Comparison of ENCODE assay signal across 9 cellular contexts in the genomic region with DNA sequence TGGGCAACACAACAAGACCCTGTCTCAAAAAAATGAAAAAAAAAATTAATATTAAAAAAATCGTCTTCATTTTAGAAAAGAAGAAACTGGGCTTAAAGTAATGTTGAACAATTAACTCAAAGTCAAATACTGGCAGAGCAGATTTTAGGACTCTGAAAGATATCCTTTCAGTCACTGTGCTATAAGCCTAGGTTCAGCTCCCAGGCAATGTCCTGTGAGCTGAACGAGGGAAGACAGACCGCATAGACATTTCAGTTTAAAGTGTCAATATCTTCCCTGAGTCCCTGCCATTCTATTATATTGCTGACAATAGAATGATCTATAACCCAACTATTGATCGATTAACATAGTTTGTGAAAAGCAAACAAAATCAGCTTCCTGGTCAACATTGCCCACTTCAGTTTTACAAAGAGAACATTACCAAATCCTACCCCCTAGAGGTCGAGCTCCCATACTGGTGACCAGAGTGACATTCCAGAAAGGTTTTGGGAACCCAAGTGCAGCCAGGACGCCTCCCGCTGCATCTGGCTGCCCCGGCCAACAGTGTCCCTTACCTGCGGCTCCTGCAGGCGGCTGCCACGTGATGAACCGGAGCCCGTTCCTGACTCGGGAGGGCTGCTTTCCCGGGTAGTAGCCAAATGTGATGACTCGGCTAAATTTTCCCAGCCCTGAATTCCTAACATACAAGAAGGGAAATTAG. TPM values are rescaled to one million over a fixed set of nuclear protein-coding genes. Genes with fewer than 3 reads are reported as not detected.
DNase-seq lines count a peak whose midpoint lies in the region; ATAC-seq and TF ChIP-seq lines count a peak whose summit lies in the region.
"Had no signal": no experiment of that assay in that cellular context is flagged by ENCODE, and none has a peak within 500 bp of the region (broad histone marks: within the 10 kb centered on the region; RNA-seq: fewer than 3 reads in every experiment).

No MANE protein-coding gene starts in this region.

- H4K8ac ChIP-seq in H9 (replicated peaks; ENCODE audit: insufficient read length, low read depth, low read length), result no peak overlapping the region

- intact Hi-C loops in left ventricle myocardium inferior (cut with micrococcal nuclease), result no loop called here
- intact Hi-C loops in psoas muscle (cut with DNase I), result loop anchor here in 1 of 2 donors (10.0 kb wide), 1 partner anchor 236 kb away; no protein-coding TSS in a partner anchor

- no peaks in the 10 kb centered on the region for H4K20me1 ChIP-seq in H9 (ENCODE audit: control insufficient read depth, insufficient read depth, insufficient read length)

- no peak overlapping the region for H3K23ac ChIP-seq in H9 (ENCODE audit: insufficient read length, low read depth, low read length)

- peaks cover 17 to 21% of the 10 kb centered on the region in 2 experiments for H3K4me1 Mint-ChIP-seq in H9

- no peaks in the 10 kb centered on the region for H3K9me3 Mint-ChIP-seq in H9
- H3K9me3 Mint-ChIP-seq: activated naive CD4-positive, alpha-beta T cell treated with anti-CD3 and anti-CD28 coated beads, Interleukin-2, amount 50 U/mL, for 72 hours had no signal

- no peak overlapping the region for H3K18ac ChIP-seq in H9 (ENCODE audit: insufficient read length, low read depth, low read length)

- no peaks in the 10 kb centered on the region for H3K79me1 ChIP-seq in H9 (ENCODE audit: insufficient read depth, low read depth, low read length, poor library complexity, severe bottlenecking)

- no peak overlapping the region for H3K56ac ChIP-seq in H9 (ENCODE audit: insufficient read length, low read depth, low read length)

- 0 out of 2 replicates have a peak, but pooled peaks cover 2% of the 10 kb centered on the region for H3K4me1 ChIP-seq in H9 (ENCODE audit: insufficient read depth, low read length)
- peaks cover 29% of the 10 kb centered on the region for H3K4me1 ChIP-seq in left ventricle myocardium inferior
- peaks cover 17% of the 10 kb centered on the region for H3K4me1 ChIP-seq in psoas muscle

- H3K4me3 ChIP-seq in left ventricle myocardium inferior, result peak overlapping the region; percentile 59
- peak overlapping the region; percentile 65 for H3K4me3 ChIP-seq in psoas muscle

- DNase-seq in 8988T (peak; percentile 50), H9 (peak; percentile 87), SW480 (ENCODE audit: low spot score) (peak; percentile 18), left ventricle myocardium inferior (peak; percentile 33), psoas muscle (peak in 1 of 2 donors; percentile 23), ureter (ENCODE audit: low spot score) (no peak)

- no peak overlapping the region for H3K9ac ChIP-seq in H9 (ENCODE audit: extremely low read depth, insufficient read length, low read length)

- H3K79me2 ChIP-seq in H9 (ENCODE audit: insufficient read depth, low read length), result no peaks in the 10 kb centered on the region

- H3K14ac ChIP-seq in H9 (ENCODE audit: insufficient read depth, low read length), result no peak overlapping the region

- no peak overlapping the region for H3K4ac ChIP-seq in H9 (ENCODE audit: low read depth, low read length)

- no peak overlapping the region for H2AK5ac ChIP-seq in H9 (ENCODE audit: insufficient read length, low read length)

- H3T11ph ChIP-seq in H9 (ENCODE audit: low read length), result no peak overlapping the region

- peaks cover 0 to 5% (median 0%) of the 10 kb centered on the region in 3 experiments; a peak in 1 of 7 replicates for H3K36me3 Mint-ChIP-seq in H9 (ENCODE audit: insufficient read depth in 1 of 3, low read depth in 3 of 3)
- H3K36me3 Mint-ChIP-seq: activated naive CD4-positive, alpha-beta T cell treated with anti-CD3 and anti-CD28 coated beads, Interleukin-2, amount 50 U/mL, for 72 hours had no signal

- H3K9me3 ChIP-seq in H9 (ENCODE audit: control insufficient read depth, low read depth, low read length), result no peaks in the 10 kb centered on the region
- H3K9me3 ChIP-seq in left ventricle myocardium inferior (replicated peaks), result no peaks in the 10 kb centered on the region
- H3K9me3 ChIP-seq in psoas muscle, result no peaks in the 10 kb centered on the region

- H3K4me2 ChIP-seq in H9 (ENCODE audit: insufficient read depth, insufficient read length, low read length), result peak overlapping the region; percentile 58

- no CpG with 5 or more reads among the region's 16 CpGs for WGBS in H9 (ENCODE audit: extremely low coverage, insufficient read length, low lambda C conversion rate)
- 11 to 16% (median 13%) methylated on average over 16 of the region's 16 CpGs for WGBS in psoas muscle, 3 donors

- H2BK120ac ChIP-seq in H9 (ENCODE audit: low read depth, low read length, poor library complexity, severe bottlenecking), result no peak overlapping the region

- H3K23me2 ChIP-seq in H9 (ENCODE audit: insufficient read length, low read depth, low read length, poor library complexity, severe bottlenecking), result no peaks in the 10 kb centered on the region

- no peaks in the 10 kb centered on the region for H3K36me3 ChIP-seq in left ventricle myocardium inferior
- H3K36me3 ChIP-seq in psoas muscle (ENCODE audit: insufficient read depth in 1 of 2, low read depth in 1 of 2), result no peaks in the 10 kb centered on the region

- no peak overlapping the region for H2BK5ac ChIP-seq in H9 (ENCODE audit: insufficient read length, low read length)

- H2BK15ac ChIP-seq in H9 (ENCODE audit: low read depth, low read length), result no peak overlapping the region

- peak; percentile 6; the same call in 2 of the 3 replicates for TF ChIP-seq CTCF in H9 (conservative IDR thresholded peaks at IDR 0.05)
- TF ChIP-seq CTCF in left ventricle myocardium inferior (IDR thresholded peaks at IDR 0.05; ENCODE audit: borderline replicate concordance), result no peak
- TF ChIP-seq CTCF in psoas muscle (IDR thresholded peaks at IDR 0.05), result no peak

- H2AFZ ChIP-seq in H9 (ENCODE audit: low read length), result no peak overlapping the region

- H4K91ac ChIP-seq in H9 (ENCODE audit: insufficient read length, low read depth, low read length), result no peak overlapping the region

- H3K4me3 Mint-ChIP-seq in H9, result no peak overlapping the region

- ATAC-seq in psoas muscle (peak; percentile 55 to 62 (median 60)), GM19324 (IDR thresholded peaks at IDR 0.05; ENCODE audit: low FRiP score, unreplicated experiment) (no peak), GM18502 (IDR thresholded peaks at IDR 0.05; ENCODE audit: poor library complexity, unreplicated experiment) (no peak)

- H4K5ac ChIP-seq in H9 (ENCODE audit: insufficient read length, low read depth, low read length), result no peak overlapping the region

- peaks cover 2% of the 10 kb centered on the region for H3K27me3 Mint-ChIP-seq in H9 (ENCODE audit: low read depth)

- H3K27ac Mint-ChIP-seq in H9, result no peak overlapping the region
- H3K27ac Mint-ChIP-seq: activated naive CD4-positive, alpha-beta T cell treated with anti-CD3 and anti-CD28 coated beads, Interleukin-2, amount 50 U/mL, for 72 hours had no signal

- H2BK12ac ChIP-seq in H9 (ENCODE audit: insufficient read length, low read depth, low read length), result no peak overlapping the region

- no peak overlapping the region for H3K27ac ChIP-seq in H9 (ENCODE audit: insufficient read length, low read depth, low read length)
- peak overlapping the region; percentile 72 for H3K27ac ChIP-seq in left ventricle myocardium inferior (replicated peaks)
- H3K27ac ChIP-seq in psoas muscle, result peak overlapping the region; percentile 5

- no peak overlapping the region for H2BK20ac ChIP-seq in H9 (ENCODE audit: low read depth, low read length, poor library complexity, severe bottlenecking)

- H3K27me3 ChIP-seq in H9 (ENCODE audit: insufficient read depth, low read length) (no peaks in the 10 kb centered on the region), left ventricle myocardium inferior (ENCODE audit: low read depth) (no peaks in the 10 kb centered on the region), psoas muscle (ENCODE audit: insufficient read depth in 3 of 3, low read length in 2 of 3) (no peaks in the 10 kb centered on the region)

RNA-seq across cellular contexts. Expression of a gene that starts 0.6 kb away (rescaled TPM):
- total RNA-seq in H9 (2021) (0.57 and 0.72 TPM in 2 replicates), left ventricle myocardium inferior (3.8 TPM), psoas muscle (1 to 10 TPM in 3 of 4 donors, under 1 TPM in 1; 0.11 to 1.7 (median 1.6) TPM), ureter (1.9 TPM)
- under 1 TPM; 0.35 to 0.82 (median 0.53) TPM for polyA plus RNA-seq in psoas muscle
- total RNA-seq: activated naive CD4-positive, alpha-beta T cell treated with anti-CD3 and anti-CD28 coated beads, Interleukin-2, amount 50 U/mL, for 72 hours had no signal

RNA-seq across cellular contexts. Expression of a gene that starts 59.7 kb away (rescaled TPM):
- total RNA-seq in H9 (2021), result 46.4 and 49.4 TPM in 2 replicates
- total RNA-seq in left ventricle myocardium inferior, result 54.5 TPM
- 10 to 100 TPM; 31.0 to 63.8 (median 52.3) TPM for total RNA-seq in psoas muscle
- polyA plus RNA-seq in psoas muscle, result 10 to 100 TPM; 19.8 to 35.1 (median 26.7) TPM
- 44.5 TPM for total RNA-seq in ureter

Comparison
In these comparisons a context has a peak if more than half of its experiments do, and no peak if none do; other contexts are left out.
1. ATAC-seq: peak in psoas muscle (4 of 4); none in GM19324 (single experiment) and GM18502 (single experiment).